In genomic region chr6:29355603-29356002, GRCh38 we compare ENCODE assay signal across 1 cellular context.
TF ChIP-seq lines count a peak whose summit lies in the region.

No MANE protein-coding gene starts in this region.

TF ChIP-seq in K562, 482 proteins besides CTCF, POLR2A, EP300 and RAD21:
- no peak for TF ChIP-seq ZNF282 (CRISPR knock-in tag; IDR thresholded peaks at IDR 0.05)
- TF ChIP-seq MYNN (IDR thresholded peaks at IDR 0.05): no peak
- TF ChIP-seq MYNN (CRISPR knock-in tag; IDR thresholded peaks at IDR 0.05): no peak
- no peak for TF ChIP-seq CTCFL (IDR thresholded peaks at IDR 0.05; ENCODE audit: borderline replicate concordance, insufficient read depth, low read depth, low read length, poor library complexity, severe bottlenecking)
- no peak for TF ChIP-seq MNT (conservative IDR thresholded peaks at IDR 0.05)
- TF ChIP-seq ZC3H8 (IDR thresholded peaks at IDR 0.05): no peak
- TF ChIP-seq NEUROD1 (IDR thresholded peaks at IDR 0.05; ENCODE audit: borderline replicate concordance, low read depth, low read length, partially characterized antibody): no peak
- TF ChIP-seq BDP1 (IDR thresholded peaks at IDR 0.05; ENCODE audit: insufficient read depth, insufficient read length): no peak
- TF ChIP-seq ZNF444 (CRISPR knock-in tag; IDR thresholded peaks at IDR 0.05): no peak
- TF ChIP-seq THAP7 (CRISPR knock-in tag; IDR thresholded peaks at IDR 0.05): no peak
- no peak for TF ChIP-seq SIN3A (IDR thresholded peaks at IDR 0.05; ENCODE audit: borderline replicate concordance in 2 of 2, control insufficient read depth in 1 of 2, low read depth in 2 of 2, low read length in 2 of 2)
- no peak for TF ChIP-seq U2AF1 (optimal IDR thresholded peaks at IDR 0.05; ENCODE audit: low read depth, low read length)
- no peak for TF ChIP-seq EGR1 (conservative IDR thresholded peaks at IDR 0.05)
- no peak for TF ChIP-seq KLF13 (tag; IDR thresholded peaks at IDR 0.05; ENCODE audit: borderline replicate concordance, low read depth)
- TF ChIP-seq MEF2D (tag; conservative IDR thresholded peaks at IDR 0.05; ENCODE audit: low read depth): no peak
- TF ChIP-seq RFX1 (IDR thresholded peaks at IDR 0.05): no peak
- no peak for TF ChIP-seq AFF1 (IDR thresholded peaks at IDR 0.05; ENCODE audit: low read depth in 1 of 2, partially characterized antibody in 2 of 2)
TF ChIP-seq in K562: peak in this region for 0.
